Comparison of ENCODE assay signal across 10 cellular contexts in genomic region chr17:7017827-7018200, GRCh38. TPM values are rescaled to one million over a fixed set of nuclear protein-coding genes. Genes with fewer than 3 reads are reported as not detected.
DNase-seq lines count a peak whose midpoint lies in the region; ATAC-seq, FAIRE-seq and TF ChIP-seq lines count a peak whose summit lies in the region.
"Had no signal": no experiment of that assay in that cellular context is flagged by ENCODE, and none has a peak within 500 bp of the region (broad histone marks: within the 10 kb centered on the region; RNA-seq: fewer than 3 reads in every experiment).

No MANE protein-coding gene starts in this region.

- H3K79me2 ChIP-seq in astrocyte (ENCODE audit: insufficient read depth, low read length) = peaks cover 11% of the 10 kb centered on the region

- H3K4me1 ChIP-seq in astrocyte (ENCODE audit: insufficient read depth, low read length) (peaks cover 27% of the 10 kb centered on the region), tibial artery (peaks cover 5 to 68% (median 57%) of the 10 kb centered on the region in 4 donors)

- H3K27me3 ChIP-seq in astrocyte (ENCODE audit: insufficient read depth, low read length) (peaks cover 5% of the 10 kb centered on the region), tibial artery (peaks cover 0 to 12% of the 10 kb centered on the region in 2 donors)

- peaks cover 19% of the 10 kb centered on the region for H3K27me3 Mint-ChIP-seq in astrocyte (ENCODE audit: low read depth, unreplicated experiment)
- peaks cover 0 to 4% (median 0%) of the 10 kb centered on the region in 5 donors for H3K27me3 Mint-ChIP-seq in naive thymus-derived CD8-positive, alpha-beta T cell

- H3K36me3 ChIP-seq in astrocyte (ENCODE audit: insufficient read depth, low read length) (no peaks in the 10 kb centered on the region), tibial artery (peaks cover 0 to 13% (median 13%) of the 10 kb centered on the region in 3 donors)

- H3K27ac ChIP-seq in astrocyte (ENCODE audit: low read depth, low read length) = no peak overlapping the region
- peak overlapping the region; percentile 91 to 97 for H3K27ac ChIP-seq in tibial artery

- POLR2A ChIA-PET in naive thymus-derived CD8-positive, alpha-beta T cell (lab: Charles Lee) = interaction anchor here (1.1 to 10.3 kb wide), 2 partner anchors 14 to 19 kb away, joined by 3 to 81 read pairs; partner anchors contain the start of gene SLC16A13
- POLR2A ChIA-PET in HEK293T (lab: Yijun Ruan, JAX) = interaction anchor here (1.2 kb wide), 1 partner anchor 18 kb away, joined by 3 read pairs; the partner anchor contains the start of gene SLC16A13

- H3K9me3 ChIP-seq in astrocyte (ENCODE audit: insufficient read depth, low read depth, low read length) (no peaks in the 10 kb centered on the region), tibial artery (no peaks in the 10 kb centered on the region)

- CTCF ChIA-PET in HEK293T (lab: Yijun Ruan, JAX) = interaction anchor here (1.0 kb wide), 1 partner anchor 103 kb away, joined by 3 read pairs; no protein-coding TSS in a partner anchor

- no peak overlapping the region for H3K4me3 Mint-ChIP-seq in astrocyte (ENCODE audit: unreplicated experiment)
- peak overlapping the region in 6 of 10 donors; percentile 18 to 74 (median 34) for H3K4me3 Mint-ChIP-seq in naive thymus-derived CD8-positive, alpha-beta T cell

- no peaks in the 10 kb centered on the region for H4K20me1 ChIP-seq in astrocyte (ENCODE audit: insufficient read depth, low read length)

- no peak overlapping the region for H3K9ac ChIP-seq in astrocyte (ENCODE audit: low read length)

- TF ChIP-seq CTCF in astrocyte (IDR thresholded peaks at IDR 0.05; ENCODE audit: insufficient read depth, low read depth, low read length) (no peak), tibial artery (IDR thresholded peaks at IDR 0.05) (no peak)

- peak; percentile 21 for DNase-seq in activated naive CD4-positive, alpha-beta T cell treated with Interleukin-2 at 50 U/mL for 16 hours
- DNase-seq in activated naive CD4-positive, alpha-beta T cell (lab: John Stamatoyannopoulos, UW) = no peak
- no peak for DNase-seq in astrocyte (ENCODE audit: low read depth)
- no peak for DNase-seq in naive thymus-derived CD8-positive, alpha-beta T cell
- DNase-seq in tibial artery = no peak
- no peak for DNase-seq in HEK293T (ENCODE audit: extremely low spot score)
- DNase-seq in NCI-H1417 treated with DMSO at 0.1 percent for 48 hours (lab: John Stamatoyannopoulos, UW) = no peak
- no peak for DNase-seq in NCI-H128 (lab: John Stamatoyannopoulos, UW; ENCODE audit: unreplicated experiment)
- DNase-seq: NCI-H187 had no signal

- H3K4me3 ChIP-seq in astrocyte (ENCODE audit: insufficient read depth, low read depth, low read length) (no peak overlapping the region), tibial artery (peak overlapping the region; percentile 68 to 83)

- intact Hi-C loops in tibial artery (cut with DNase I; ENCODE audit: low total_unique reads) = no loop called here

- peaks cover 22% of the 10 kb centered on the region for H3K4me1 Mint-ChIP-seq in astrocyte (ENCODE audit: low read depth, unreplicated experiment)
- H3K4me1 Mint-ChIP-seq in naive thymus-derived CD8-positive, alpha-beta T cell = peaks cover 34 to 89% (median 68%) of the 10 kb centered on the region in 4 donors

- no peak overlapping the region for H2AFZ ChIP-seq in astrocyte (ENCODE audit: low read depth, low read length)

- peaks cover 4% of the 10 kb centered on the region for H3K36me3 Mint-ChIP-seq in astrocyte (ENCODE audit: low read depth, unreplicated experiment)
- H3K36me3 Mint-ChIP-seq in naive thymus-derived CD8-positive, alpha-beta T cell = peaks cover 0 to 12% (median 0%) of the 10 kb centered on the region in 3 donors

- H3K4me2 ChIP-seq in astrocyte (ENCODE audit: low read length) = no peak overlapping the region

- no peaks in the 10 kb centered on the region for H3K9me3 Mint-ChIP-seq in astrocyte (ENCODE audit: unreplicated experiment)
- no peaks in the 10 kb centered on the region for H3K9me3 Mint-ChIP-seq in naive thymus-derived CD8-positive, alpha-beta T cell

- FAIRE-seq in astrocyte (lab: Jason Lieb, UNC) = no peak

- no peak for ATAC-seq in naive thymus-derived CD8-positive, alpha-beta T cell

- peak overlapping the region; percentile 53 for H3K27ac Mint-ChIP-seq in astrocyte (ENCODE audit: unreplicated experiment)
- H3K27ac Mint-ChIP-seq in naive thymus-derived CD8-positive, alpha-beta T cell = peak overlapping the region in 9 of 10 donors; percentile 29 to 98 (median 65)

TF ChIP-seq in HEK293T, 16 proteins besides CTCF, POLR2A, EP300 and RAD21:
- TF ChIP-seq BHLHE40 (IDR thresholded peaks at IDR 0.05; ENCODE audit: borderline replicate concordance) = no peak
- TF ChIP-seq L3MBTL2 (conservative IDR thresholded peaks at IDR 0.05) = no peak
- TF ChIP-seq FOXA1 (IDR thresholded peaks at IDR 0.05) = no peak
- no peak for TF ChIP-seq PKNOX1 (IDR thresholded peaks at IDR 0.05)
- TF ChIP-seq FOXK2 (IDR thresholded peaks at IDR 0.05) = no peak
- TF ChIP-seq CTBP1 (IDR thresholded peaks at IDR 0.05; ENCODE audit: borderline replicate concordance) = no peak
- no peak for TF ChIP-seq NFRKB (IDR thresholded peaks at IDR 0.05)
- TF ChIP-seq TARDBP (IDR thresholded peaks at IDR 0.05) = no peak
- no peak for TF ChIP-seq FOXM1 (IDR thresholded peaks at IDR 0.05; ENCODE audit: borderline replicate concordance)
- TF ChIP-seq LEF1 (IDR thresholded peaks at IDR 0.05; ENCODE audit: borderline replicate concordance) = no peak
- TF ChIP-seq ZNF384 (IDR thresholded peaks at IDR 0.05) = no peak

RNA-seq across cellular contexts. Expression of gene BCL6B, which starts 5.0 kb away (rescaled TPM):
- not detected in 2 replicates for total RNA-seq in astrocyte
- not detected for total RNA-seq in naive thymus-derived CD8-positive, alpha-beta T cell
- not detected for polyA plus RNA-seq in naive thymus-derived CD8-positive, alpha-beta T cell
- total RNA-seq: myocyte had no signal

RNA-seq across cellular contexts. Expression of gene RNASEK, which starts 5.4 kb away (rescaled TPM):
- 245 and 259 TPM in 2 replicates for total RNA-seq in astrocyte
- 100 to 1,000 TPM; 117 to 120 TPM for total RNA-seq in naive thymus-derived CD8-positive, alpha-beta T cell
- polyA plus RNA-seq in naive thymus-derived CD8-positive, alpha-beta T cell = 100 to 1,000 TPM; 477 to 597 (median 559) TPM

RNA-seq across cellular contexts. Expression of gene SLC16A13, which starts 18.0 kb away (rescaled TPM):
- 6.6 and 6.7 TPM in 2 replicates for total RNA-seq in astrocyte
- 10 to 100 TPM; 11.5 to 14.7 TPM for total RNA-seq in naive thymus-derived CD8-positive, alpha-beta T cell
- 1 to 10 TPM in 1 of 3 donors, under 1 TPM in 2; 0.93 to 1.2 (median 0.97) TPM for polyA plus RNA-seq in naive thymus-derived CD8-positive, alpha-beta T cell

RNA-seq across cellular contexts. Expression of gene ALOX12, which starts 22.0 kb away (rescaled TPM):
- not detected in 2 replicates for total RNA-seq in astrocyte
- total RNA-seq in naive thymus-derived CD8-positive, alpha-beta T cell = not detected
- polyA plus RNA-seq in naive thymus-derived CD8-positive, alpha-beta T cell = under 1 TPM; 0.09 to 0.31 (median 0.12) TPM
- total RNA-seq: myocyte had no signal

RNA-seq across cellular contexts. Expression of gene SLC16A11, which starts 26.1 kb away (rescaled TPM):
- total RNA-seq in astrocyte = not detected in 2 replicates
- total RNA-seq in naive thymus-derived CD8-positive, alpha-beta T cell = 1 to 10 TPM; 2.8 to 3.5 TPM
- polyA plus RNA-seq in naive thymus-derived CD8-positive, alpha-beta T cell = 1 to 10 TPM; 2.0 to 2.2 (median 2.0) TPM
